In the genomic region with DNA sequence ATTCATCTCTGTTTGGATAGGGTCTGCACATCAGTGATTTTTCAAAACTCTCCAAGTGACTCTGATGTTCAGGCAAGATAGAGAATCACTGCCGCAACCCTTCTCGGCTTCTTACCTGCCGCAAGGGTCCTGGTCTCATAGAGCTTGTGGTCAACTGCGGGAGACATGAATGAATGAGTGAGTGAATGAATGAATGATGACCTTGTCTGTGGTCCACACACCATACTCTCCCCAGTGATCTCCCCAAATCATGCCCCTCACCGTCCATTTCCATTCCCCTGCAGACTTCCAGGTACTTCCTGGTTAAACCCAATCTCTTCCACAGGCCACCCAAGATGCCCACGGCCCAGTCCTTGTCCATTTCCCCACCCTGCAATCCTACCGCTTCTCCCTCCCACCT, we compare ENCODE assay signal across 25 cellular contexts. TPM values are rescaled to one million over a fixed set of nuclear protein-coding genes. Genes with fewer than 3 reads are reported as not detected.
"Had no signal": no experiment of that assay in that cellular context is flagged by ENCODE, and none has a peak within 500 bp of the region (broad histone marks: within the 10 kb centered on the region; RNA-seq: fewer than 3 reads in every experiment).

No MANE protein-coding gene starts in this region.

- H3K27ac Mint-ChIP-seq: naive thymus-derived CD8-positive, alpha-beta T cell had no signal

- H3K27me3 ChIP-seq: ovary, right atrium auricular region, vagina had no signal

- ATAC-seq: esophagus mucosa; heart left ventricle; left colon; left ventricle myocardium superior; naive thymus-derived CD8-positive, alpha-beta T cell; upper lobe of right lung had no signal

- H3K36me3 ChIP-seq: heart left ventricle, ovary, right atrium auricular region, sigmoid colon, stomach, thoracic aorta, upper lobe of right lung, vagina had no signal

- H3K9me3 ChIP-seq: heart left ventricle, ovary, right atrium auricular region, sigmoid colon, stomach, thoracic aorta, upper lobe of right lung, vagina had no signal

- H3K4me1 ChIP-seq: heart left ventricle, right atrium auricular region, stomach, upper lobe of right lung, vagina had no signal

- H3K4me3 ChIP-seq: dorsolateral prefrontal cortex, heart left ventricle, lung, ovary, right atrium auricular region, sigmoid colon, skin epidermis, stomach, thoracic aorta, upper lobe of right lung, vagina had no signal

- H3K4me3 Mint-ChIP-seq: naive thymus-derived CD8-positive, alpha-beta T cell had no signal

- DNase-seq: cortex of kidney; dorsolateral prefrontal cortex; effector CD8-positive, alpha-beta T cell; heart left ventricle; hippocampal formation; left colon; left ventricle myocardium superior; mesendoderm; naive thymus-derived CD8-positive, alpha-beta T cell; nucleus accumbens; sigmoid colon; stimulated activated naive CD4-positive, alpha-beta T cell; stomach; substantia nigra; upper lobe of right lung had no signal

- H3K27ac ChIP-seq: dorsolateral prefrontal cortex, heart left ventricle, ovary, right atrium auricular region, sigmoid colon, skin epidermis, stomach, thoracic aorta, upper lobe of right lung, vagina had no signal

RNA-seq across cellular contexts. Expression of gene NPFFR1, which starts 5.9 kb away (rescaled TPM):
- total RNA-seq: fibroblast of lung; glomerular endothelial cell; naive thymus-derived CD8-positive, alpha-beta T cell; posterior vena cava; vagina had no signal
- polyA plus RNA-seq: fibroblast of lung; heart left ventricle; naive thymus-derived CD8-positive, alpha-beta T cell had no signal
